1 cellular context compared by ENCODE assay signal in the genomic region with DNA sequence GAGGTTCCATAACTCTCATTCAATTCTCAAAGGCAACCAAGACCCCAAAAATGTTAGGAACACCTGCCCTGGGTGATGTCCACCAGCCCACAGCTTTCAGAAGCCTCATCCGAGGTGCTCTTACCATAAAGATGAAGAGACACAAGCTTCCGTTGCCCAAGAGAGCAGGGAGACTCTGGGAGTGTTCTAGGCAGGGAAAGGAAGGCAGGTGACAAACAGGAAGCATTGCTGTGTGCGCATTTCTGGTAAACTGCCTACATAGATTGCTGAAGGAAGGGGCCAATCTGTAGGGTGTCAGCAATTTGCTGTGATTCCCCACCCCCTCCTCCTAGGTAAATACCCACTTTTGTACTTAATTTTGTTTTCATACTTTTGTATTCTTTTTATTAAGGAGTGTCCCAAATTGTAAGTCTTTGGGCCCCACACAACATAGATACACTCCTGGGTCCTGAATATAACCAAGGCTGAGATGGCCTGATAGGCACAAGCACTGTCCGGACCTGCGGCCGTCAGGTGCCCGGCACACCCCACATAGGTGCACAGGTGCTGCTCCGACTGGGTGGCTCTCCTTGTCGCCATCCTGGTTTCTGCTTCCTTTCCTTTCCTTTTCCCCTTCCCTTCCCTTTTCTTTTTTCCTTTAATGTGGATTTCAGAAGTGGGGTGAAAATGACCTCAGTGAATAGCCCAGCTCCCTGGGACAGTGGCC.
TF ChIP-seq lines count a peak whose summit lies in the region.

No MANE protein-coding gene starts in this region.

TF ChIP-seq in IMR-90, 13 proteins besides CTCF, POLR2A, EP300 and RAD21 (continued from another document):
- TF ChIP-seq FOS (IDR thresholded peaks at IDR 0.05; ENCODE audit: low read depth, low read length), result no peak
- TF ChIP-seq, protein P1, sequence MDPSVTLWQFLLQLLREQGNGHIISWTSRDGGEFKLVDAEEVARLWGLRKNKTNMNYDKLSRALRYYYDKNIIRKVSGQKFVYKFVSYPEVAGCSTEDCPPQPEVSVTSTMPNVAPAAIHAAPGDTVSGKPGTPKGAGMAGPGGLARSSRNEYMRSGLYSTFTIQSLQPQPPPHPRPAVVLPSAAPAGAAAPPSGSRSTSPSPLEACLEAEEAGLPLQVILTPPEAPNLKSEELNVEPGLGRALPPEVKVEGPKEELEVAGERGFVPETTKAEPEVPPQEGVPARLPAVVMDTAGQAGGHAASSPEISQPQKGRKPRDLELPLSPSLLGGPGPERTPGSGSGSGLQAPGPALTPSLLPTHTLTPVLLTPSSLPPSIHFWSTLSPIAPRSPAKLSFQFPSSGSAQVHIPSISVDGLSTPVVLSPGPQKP (IDR thresholded peaks at IDR 0.05; ENCODE audit: borderline replicate concordance, low read depth, low read length), result no peak
